Comparison of ENCODE assay signal across 17 cellular contexts in the genomic region with DNA sequence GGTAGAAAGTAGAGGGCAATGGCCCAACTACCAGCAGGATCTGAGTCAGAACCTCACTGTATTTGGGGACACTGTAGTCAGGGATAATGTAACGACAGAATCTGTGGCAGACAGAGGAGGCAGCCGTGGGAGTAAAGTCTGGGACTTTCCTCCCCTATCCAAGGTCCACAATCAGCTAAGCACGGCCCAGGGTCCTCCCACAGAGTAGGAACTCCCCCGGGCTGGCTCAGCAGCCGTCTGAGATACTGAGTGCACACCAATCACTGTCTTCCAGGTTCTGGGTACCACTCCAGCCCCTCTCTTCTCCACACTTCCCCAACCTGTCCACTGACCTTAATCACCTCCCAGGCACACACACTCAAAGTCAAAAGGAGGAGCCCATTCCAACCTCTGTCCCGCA. TPM values are rescaled to one million over a fixed set of nuclear protein-coding genes. Genes with fewer than 3 reads are reported as not detected.
A peak's percentile ranks its signal among the peaks of the same experiment; 100 is the strongest.
DNase-seq lines count a peak whose midpoint lies in the region; ATAC-seq and TF ChIP-seq lines count a peak whose summit lies in the region.
"Had no signal": no experiment of that assay in that cellular context is flagged by ENCODE, and none has a peak within 500 bp of the region (broad histone marks: within the 10 kb centered on the region; RNA-seq: fewer than 3 reads in every experiment).

No MANE protein-coding gene starts in this region.

- H3K27me3 ChIP-seq in sigmoid colon (no peaks in the 10 kb centered on the region), spleen (replicated peaks in 1 of 7) (peaks cover 3 to 100% (median 29%) of the 10 kb centered on the region in 7 donors)

- H3K36me3 ChIP-seq in sigmoid colon (no peaks in the 10 kb centered on the region), spleen (no peaks in the 10 kb centered on the region)
- H3K36me3 ChIP-seq: HAP-1 had no signal

- intact Hi-C loops in activated CD4-positive, alpha-beta T cell treated with anti-CD3 and anti-CD28 coated beads, Interleukin-2, amount 10 ng/mL, durations not matched to agents 24 days and 14 days (cut with micrococcal nuclease) = no loop called here
- intact Hi-C loops in activated CD4-positive, alpha-beta memory T cell treated with anti-CD3 and anti-CD28 coated beads for 36 hours (cut with micrococcal nuclease) = no loop called here
- intact Hi-C loops in sigmoid colon (cut with DNase I) (no loop called here), spleen (cut with DNase I; ENCODE audit: low total_unique reads) (no loop called here)

- peaks cover 7% of the 10 kb centered on the region for H3K27me3 Mint-ChIP-seq in activated CD4-positive, alpha-beta T cell treated with anti-CD3 and anti-CD28 coated beads, Interleukin-2, amount 10 ng/mL, durations not matched to agents 24 days and 14 days
- H3K27me3 Mint-ChIP-seq in activated CD4-positive, alpha-beta memory T cell treated with anti-CD3 and anti-CD28 coated beads for 36 hours = peaks cover 6% of the 10 kb centered on the region
- peaks cover 39% of the 10 kb centered on the region for H3K27me3 Mint-ChIP-seq in endothelial cell (ENCODE audit: unreplicated experiment)

- H3K9me3 Mint-ChIP-seq in activated CD4-positive, alpha-beta T cell treated with anti-CD3 and anti-CD28 coated beads, Interleukin-2, amount 10 ng/mL, durations not matched to agents 24 days and 14 days = no peaks in the 10 kb centered on the region
- H3K9me3 Mint-ChIP-seq in activated CD4-positive, alpha-beta memory T cell treated with anti-CD3 and anti-CD28 coated beads for 36 hours = no peaks in the 10 kb centered on the region
- H3K9me3 Mint-ChIP-seq in endothelial cell (ENCODE audit: unreplicated experiment) = no peaks in the 10 kb centered on the region
- H3K9me3 Mint-ChIP-seq: activated naive CD4-positive, alpha-beta T cell treated with anti-CD3 and anti-CD28 coated beads, Interleukin-2, amount 50 U/mL, for 72 hours; CD8-positive, alpha-beta memory T cell had no signal

- WGBS in sigmoid colon, 2 donors = 67 to 71% methylated on average over 6 of the region's 6 CpGs
- 53 to 62% (median 61%) methylated on average over 6 of the region's 6 CpGs for WGBS in spleen, 5 donors

- H3K4me1 ChIP-seq in sigmoid colon (peaks cover 0 to 88% (median 77%) of the 10 kb centered on the region in 4 donors), spleen (peaks cover 18 to 74% (median 47%) of the 10 kb centered on the region in 6 donors)

- peaks cover 62% of the 10 kb centered on the region for H3K4me1 Mint-ChIP-seq in activated CD4-positive, alpha-beta T cell treated with anti-CD3 and anti-CD28 coated beads, Interleukin-2, amount 10 ng/mL, durations not matched to agents 24 days and 14 days
- peaks cover 53% of the 10 kb centered on the region for H3K4me1 Mint-ChIP-seq in activated CD4-positive, alpha-beta memory T cell treated with anti-CD3 and anti-CD28 coated beads for 36 hours (ENCODE audit: low read depth)
- H3K4me1 Mint-ChIP-seq in endothelial cell (ENCODE audit: unreplicated experiment) = peaks cover 20% of the 10 kb centered on the region

- TF ChIP-seq CTCF in endothelial cell (IDR thresholded peaks at IDR 0.05; ENCODE audit: unreplicated experiment) (no peak), sigmoid colon (IDR thresholded peaks at IDR 0.05) (no peak), spleen (IDR thresholded peaks at IDR 0.05 in 8 of 11, conservative IDR thresholded peaks at IDR 0.05 in 3 of 11) (no peak)

- no peak for TF ChIP-seq EP300 in sigmoid colon (IDR thresholded peaks at IDR 0.05)

- no peak for ATAC-seq in HG02852 (IDR thresholded peaks at IDR 0.05; ENCODE audit: unreplicated experiment)

- H3K27ac Mint-ChIP-seq in activated CD4-positive, alpha-beta T cell treated with anti-CD3 and anti-CD28 coated beads, Interleukin-2, amount 10 ng/mL, durations not matched to agents 24 days and 14 days = peak overlapping the region; percentile 77
- H3K27ac Mint-ChIP-seq in activated CD4-positive, alpha-beta memory T cell treated with anti-CD3 and anti-CD28 coated beads for 36 hours = no peak overlapping the region
- H3K27ac Mint-ChIP-seq in endothelial cell (ENCODE audit: unreplicated experiment) = no peak overlapping the region

- no peak for DNase-seq in activated CD4-positive, alpha-beta T cell treated with anti-CD3 and anti-CD28 coated beads, Interleukin-2, amount 10 ng/mL, durations not matched to agents 24 days and 14 days
- DNase-seq in activated CD4-positive, alpha-beta T cell treated with anti-CD3 and anti-CD28 coated beads, Interleukin-2, amount 50 U/mL, for 1 hour = no peak
- DNase-seq in activated CD4-positive, alpha-beta memory T cell treated with anti-CD3 and anti-CD28 coated beads for 36 hours = no peak
- DNase-seq in endothelial cell (ENCODE audit: low spot score) (no peak), sigmoid colon (no peak), spleen (no peak), NCI-H1105 (lab: John Stamatoyannopoulos, UW) (no peak)
- DNase-seq: CD8-positive, alpha-beta memory T cell; central memory CD4-positive, alpha-beta T cell; foreskin melanocyte; mesenchymal stem cell; NCI-H1092 treated with DMSO at 0.1 percent for 48 hours; NCI-H2227 treated with DMSO at 0.1 percent for 48 hours; SIG-M5 had no signal

- POLR2A ChIA-PET in activated CD4-positive, alpha-beta memory T cell treated with anti-CD3 and anti-CD28 coated beads for 36 hours (lab: Charles Lee) = no interaction called here

- H3K4me3 ChIP-seq in sigmoid colon (no peak overlapping the region), spleen (no peak overlapping the region)
- H3K4me3 ChIP-seq: HAP-1 had no signal

- no peaks in the 10 kb centered on the region for H3K9me3 ChIP-seq in sigmoid colon
- H3K9me3 ChIP-seq in spleen = no peaks in the 10 kb centered on the region
- H3K9me3 ChIP-seq: HAP-1 had no signal

- H3K27ac ChIP-seq in sigmoid colon (peak overlapping the region; percentile 93 to 98 (median 95)), spleen (no peak overlapping the region)

- TF ChIP-seq POLR2A in sigmoid colon (IDR thresholded peaks at IDR 0.05) (no peak), spleen (IDR thresholded peaks at IDR 0.05) (no peak)

- H3K4me3 Mint-ChIP-seq in activated CD4-positive, alpha-beta T cell treated with anti-CD3 and anti-CD28 coated beads, Interleukin-2, amount 10 ng/mL, durations not matched to agents 24 days and 14 days = peak overlapping the region; percentile 96
- peak overlapping the region; percentile 1 for H3K4me3 Mint-ChIP-seq in activated CD4-positive, alpha-beta memory T cell treated with anti-CD3 and anti-CD28 coated beads for 36 hours
- H3K4me3 Mint-ChIP-seq in endothelial cell (ENCODE audit: unreplicated experiment) = peak overlapping the region; percentile 5

- peaks cover 7% of the 10 kb centered on the region for H3K36me3 Mint-ChIP-seq in activated CD4-positive, alpha-beta T cell treated with anti-CD3 and anti-CD28 coated beads, Interleukin-2, amount 10 ng/mL, durations not matched to agents 24 days and 14 days (ENCODE audit: low read depth)
- no peaks in the 10 kb centered on the region for H3K36me3 Mint-ChIP-seq in activated CD4-positive, alpha-beta memory T cell treated with anti-CD3 and anti-CD28 coated beads for 36 hours
- peaks cover 4% of the 10 kb centered on the region for H3K36me3 Mint-ChIP-seq in endothelial cell (ENCODE audit: low read depth, unreplicated experiment)

- CTCF ChIA-PET in activated CD4-positive, alpha-beta memory T cell treated with anti-CD3 and anti-CD28 coated beads for 36 hours (lab: Charles Lee) = interaction anchor here (0.8 kb wide), 1 partner anchor 97 kb away, joined by 4 read pairs; no protein-coding TSS in a partner anchor

RNA-seq across cellular contexts. Expression of a gene that starts 3.2 kb away (rescaled TPM):
- total RNA-seq in activated CD4-positive, alpha-beta T cell treated with anti-CD3 and anti-CD28 coated beads, Interleukin-2, amount 10 ng/mL, durations not matched to agents 24 days and 14 days = 90.5 and 91.8 TPM in 2 replicates
- 10 to 100 TPM; 24.6 to 30.3 TPM for total RNA-seq in activated CD4-positive, alpha-beta memory T cell treated with anti-CD3 and anti-CD28 coated beads for 36 hours
- total RNA-seq in endothelial cell (ENCODE audit: unreplicated experiment) (6.6 TPM), sigmoid colon (10 to 100 TPM; 12.5 to 53.7 (median 19.0) TPM), spleen (10 to 100 TPM in 1 of 7 donors, 1 to 10 TPM in 6; 2.4 to 11.2 (median 6.6) TPM)
- polyA plus RNA-seq in sigmoid colon (1 to 10 TPM in 1 of 3 donors, under 1 TPM in 1, not detected in 1; under 0.01 to 4.4 TPM), spleen (1 to 10 TPM in 2 of 3 donors, under 1 TPM in 1; 0.50 to 2.6 (median 1.6) TPM)

Comparison
In these comparisons a context has a peak if more than half of its experiments do, and no peak if none do; other contexts are left out.
1. H3K4me3 Mint-ChIP-seq: peak in every context shown above with its lines; median percentile 96 in activated CD4-positive, alpha-beta T cell treated with anti-CD3 and anti-CD28 coated beads, Interleukin-2, amount 10 ng/mL, durations not matched to agents 24 days and 14 days; 5 in endothelial cell; 1 in activated CD4-positive, alpha-beta memory T cell treated with anti-CD3 and anti-CD28 coated beads for 36 hours.
2. H3K27ac ChIP-seq: peak in sigmoid colon (4 of 4); none in spleen (0 of 8).